ENCODE assay signal across 1 cellular context in genomic region chr7:74033372-74034311, GRCh38.
TF ChIP-seq lines count a peak whose summit lies in the region.

No MANE protein-coding gene starts in this region.

TF ChIP-seq in HepG2, 621 proteins besides CTCF, POLR2A, EP300 and RAD21 (continued from another document):
- TF ChIP-seq TERF1 (CRISPR knock-in tag; IDR thresholded peaks at IDR 0.05): no peak
- TF ChIP-seq THYN1 (CRISPR knock-in tag; IDR thresholded peaks at IDR 0.05; ENCODE audit: borderline replicate concordance, low read depth): no peak
- TF ChIP-seq TBP (CRISPR knock-in tag; IDR thresholded peaks at IDR 0.05): no peak
- no peak for TF ChIP-seq FOXP1 (IDR thresholded peaks at IDR 0.05)
- TF ChIP-seq FOXP1 (CRISPR knock-in tag; IDR thresholded peaks at IDR 0.05): no peak
- TF ChIP-seq ZNF780A (CRISPR knock-in tag; IDR thresholded peaks at IDR 0.05): no peak
